20 cellular contexts compared by ENCODE assay signal in genomic region chr5:95630394-95630917, GRCh38. TPM values are rescaled to one million over a fixed set of nuclear protein-coding genes. Genes with fewer than 3 reads are reported as not detected.
"Had no signal": no experiment of that assay in that cellular context is flagged by ENCODE, and none has a peak within 500 bp of the region (broad histone marks: within the 10 kb centered on the region; RNA-seq: fewer than 3 reads in every experiment).

No MANE protein-coding gene starts in this region.

- H3K27me3 Mint-ChIP-seq: dendritic cell treated with granulocyte-macrophage colony-stimulating factor and Interleukin-4, amounts not matched to agents 40 ng/mL and 50 ng/mL, for 4 days; natural killer cell treated with Interleukin-12 subunit alpha and Interleukin-12 subunit beta and Interleukin-15 and Interleukin-18, amount 100 ng/mL, for 72 hours; stimulated activated naive B cell treated with anti-CD40 and anti-IgM and Interleukin-4, amounts not matched to agents 10 μg/mL and 1 μg/mL and 100 μg/mL, for 72 hours had no signal

- ATAC-seq: activated CD8-positive, alpha-beta T cell treated with anti-CD3 and anti-CD28 coated beads, Interleukin-2, amount 10 ng/mL, durations not matched to agents 7 days and 5 days; activated T-cell treated with anti-CD3 and anti-CD28 coated beads, Interleukin-2, amount 50 U/mL, for 4 hours; esophagus mucosa; gastroesophageal sphincter; natural killer cell treated with Interleukin-12 subunit alpha and Interleukin-12 subunit beta and Interleukin-15 and Interleukin-18, amount 100 ng/mL, for 72 hours; stimulated activated naive B cell treated with anti-CD40 and anti-IgM and Interleukin-4, amounts not matched to agents 10 μg/mL and 1 μg/mL and 100 μg/mL, for 72 hours had no signal

- H3K9me3 ChIP-seq: ascending aorta, breast epithelium, gastroesophageal sphincter, heart left ventricle, left lung, neutrophil, sigmoid colon had no signal

- DNase-seq: activated CD4-positive, alpha-beta T cell treated with anti-CD3 and anti-CD28 coated beads, Interleukin-2, amount 10 ng/mL, durations not matched to agents 24 days and 14 days; activated CD4-positive, CD25-positive, alpha-beta regulatory T cell; activated CD8-positive, alpha-beta T cell treated with anti-CD3 and anti-CD28 coated beads, Interleukin-2, amount 10 ng/mL, durations not matched to agents 7 days and 5 days; activated gamma-delta T cell; activated T-cell treated with anti-CD3 and anti-CD28 coated beads, Interleukin-2, amount 50 U/mL, for 4 hours; effector CD8-positive, alpha-beta T cell; heart left ventricle; left lung; sigmoid colon; stimulated activated naive B cell treated with anti-CD40 and anti-IgM and Interleukin-4, amounts not matched to agents 10 μg/mL and 1 μg/mL and 100 μg/mL, for 72 hours had no signal

- H3K36me3 ChIP-seq: ascending aorta, breast epithelium, gastroesophageal sphincter, heart left ventricle, left lung, neutrophil, sigmoid colon had no signal

- H3K4me3 ChIP-seq: ascending aorta, breast epithelium, gastroesophageal sphincter, heart left ventricle, left lung, sigmoid colon had no signal

- H3K27me3 ChIP-seq: ascending aorta, breast epithelium, gastroesophageal sphincter, heart left ventricle, left lung, neutrophil, sigmoid colon had no signal

- H3K27ac ChIP-seq: ascending aorta, breast epithelium, gastroesophageal sphincter, left lung, neutrophil, sigmoid colon had no signal

- H3K27ac Mint-ChIP-seq: activated CD4-positive, alpha-beta T cell treated with anti-CD3 and anti-CD28 coated beads, Interleukin-2, amount 10 ng/mL, durations not matched to agents 24 days and 14 days; activated CD8-positive, alpha-beta T cell treated with anti-CD3 and anti-CD28 coated beads, Interleukin-2, amount 10 ng/mL, durations not matched to agents 7 days and 5 days; dendritic cell treated with granulocyte-macrophage colony-stimulating factor and Interleukin-4, amounts not matched to agents 40 ng/mL and 50 ng/mL, for 4 days; stimulated activated naive B cell treated with anti-CD40 and anti-IgM and Interleukin-4, amounts not matched to agents 10 μg/mL and 1 μg/mL and 100 μg/mL, for 72 hours had no signal

- H3K4me1 ChIP-seq: ascending aorta, breast epithelium, sigmoid colon had no signal

- H3K4me3 Mint-ChIP-seq: activated CD4-positive, alpha-beta T cell treated with anti-CD3 and anti-CD28 coated beads, Interleukin-2, amount 10 ng/mL, durations not matched to agents 24 days and 14 days; activated CD8-positive, alpha-beta T cell treated with anti-CD3 and anti-CD28 coated beads, Interleukin-2, amount 10 ng/mL, durations not matched to agents 7 days and 5 days; activated T-cell treated with anti-CD3 and anti-CD28 coated beads, Interleukin-2, amount 50 U/mL, for 4 hours; dendritic cell treated with granulocyte-macrophage colony-stimulating factor and Interleukin-4, amounts not matched to agents 40 ng/mL and 50 ng/mL, for 4 days; natural killer cell treated with Interleukin-12 subunit alpha and Interleukin-12 subunit beta and Interleukin-15 and Interleukin-18, amount 100 ng/mL, for 72 hours; stimulated activated naive B cell treated with anti-CD40 and anti-IgM and Interleukin-4, amounts not matched to agents 10 μg/mL and 1 μg/mL and 100 μg/mL, for 72 hours had no signal

RNA-seq across cellular contexts. Expression of gene GPR150, which starts 10.6 kb away (rescaled TPM):
- total RNA-seq: esophagus mucosa, renal cortical epithelial cell had no signal

RNA-seq across cellular contexts. Expression of gene RFESD, which starts 16.1 kb away (rescaled TPM):
- total RNA-seq: ascending aorta had no signal

RNA-seq across cellular contexts. Expression of gene SPATA9, which starts 52.3 kb away (rescaled TPM):
- total RNA-seq: activated CD4-positive, alpha-beta T cell treated with anti-CD3 and anti-CD28 coated beads, Interleukin-2, amount 10 ng/mL, durations not matched to agents 24 days and 14 days; activated CD8-positive, alpha-beta T cell treated with anti-CD3 and anti-CD28 coated beads, Interleukin-2, amount 10 ng/mL, durations not matched to agents 7 days and 5 days; activated T-cell treated with anti-CD3 and anti-CD28 coated beads, Interleukin-2, amount 50 U/mL, for 4 hours; ascending aorta; esophagus mucosa; kidney epithelial cell; mononuclear cell had no signal
